ENCODE assay signal across 19 cellular contexts in genomic region chr12:19771858-19772257, GRCh38.
DNase-seq lines count a peak whose midpoint lies in the region; ATAC-seq and TF ChIP-seq lines count a peak whose summit lies in the region.
"Had no signal": no experiment of that assay in that cellular context is flagged by ENCODE, and none has a peak within 500 bp of the region (broad histone marks: within the 10 kb centered on the region; RNA-seq: fewer than 3 reads in every experiment).

No MANE protein-coding gene starts in this region.

- POLR2A ChIA-PET in AG04450 (lab: Yijun Ruan, JAX) = no interaction called here

- no peaks in the 10 kb centered on the region for H3K36me3 ChIP-seq in body of pancreas (replicated peaks in 1 of 2; ENCODE audit: insufficient read depth in 1 of 2, low read depth in 2 of 2)
- H3K36me3 ChIP-seq: upper lobe of right lung had no signal

- TF ChIP-seq CTCF in AG04450 (IDR thresholded peaks at IDR 0.05; ENCODE audit: low read depth, low read length) = no peak
- no peak for TF ChIP-seq CTCF in HFFc6 (IDR thresholded peaks at IDR 0.05)
- peak; percentile 10 for TF ChIP-seq CTCF in choroid plexus epithelial cell (conservative IDR thresholded peaks at IDR 0.05; ENCODE audit: low read depth, low read length)
- TF ChIP-seq CTCF in body of pancreas (IDR thresholded peaks at IDR 0.05) = no peak

- H3K9me3 ChIP-seq in AG04450 (ENCODE audit: control insufficient read depth, insufficient read depth, low read length) (peaks cover 6% of the 10 kb centered on the region; the same call in 1 of the 2 replicates), body of pancreas (no peaks in the 10 kb centered on the region)
- H3K9me3 ChIP-seq: upper lobe of right lung had no signal

- CTCF ChIA-PET in AG04450 (lab: Charles Lee) = interaction anchor here (1.1 to 2.0 kb wide), 3 partner anchors 10 to 33 kb away, joined by 3 to 12 read pairs (median 3); no protein-coding TSS in a partner anchor
- CTCF ChIA-PET in activated naive CD4-positive, alpha-beta T cell treated with anti-CD3 and anti-CD28 coated beads for 36 hours (lab: Charles Lee) = no interaction called here

- H3K27ac ChIP-seq in AG04450 (ENCODE audit: low read depth, low read length) (no peak overlapping the region), body of pancreas (no peak overlapping the region)
- H3K27ac ChIP-seq: SK-N-MC, upper lobe of right lung had no signal

- no peak overlapping the region for H3K4me3 ChIP-seq in AG04450 (ENCODE audit: low read depth, low read length)
- H3K4me3 ChIP-seq in choroid plexus epithelial cell (ENCODE audit: low read depth, low read length) = no peak overlapping the region
- no peak overlapping the region for H3K4me3 ChIP-seq in body of pancreas
- H3K4me3 ChIP-seq: SK-N-MC, upper lobe of right lung had no signal

- no peaks in the 10 kb centered on the region for H3K27me3 ChIP-seq in AG04450 (ENCODE audit: control insufficient read depth, insufficient read depth, low read length)
- H3K27me3 ChIP-seq in body of pancreas = no peaks in the 10 kb centered on the region
- H3K27me3 ChIP-seq: upper lobe of right lung had no signal

- WGBS in body of pancreas, 2 donors = 60 to 62% methylated on average over 2 of the region's 2 CpGs

- intact Hi-C loops in body of pancreas (cut with DNase I) = no loop called here
- intact Hi-C loops in activated naive CD4-positive, alpha-beta T cell treated with anti-CD3 and anti-CD28 coated beads for 36 hours (cut with micrococcal nuclease) = no loop called here

- H3K27ac Mint-ChIP-seq in HFFc6 = no peak overlapping the region
- no peak overlapping the region for H3K27ac Mint-ChIP-seq in activated naive CD4-positive, alpha-beta T cell treated with anti-CD3 and anti-CD28 coated beads for 36 hours
- H3K27ac Mint-ChIP-seq: activated CD8-positive, alpha-beta memory T cell treated with anti-CD3 and anti-CD28 coated beads, Interleukin-2, amount 10 ng/mL, durations not matched to agents 7 days and 5 days; activated naive CD4-positive, alpha-beta T cell treated with anti-CD3 and anti-CD28 coated beads, Interleukin-2, amount 50 U/mL, for 72 hours had no signal

- no peaks in the 10 kb centered on the region for H3K4me1 ChIP-seq in body of pancreas
- H3K4me1 ChIP-seq: upper lobe of right lung had no signal

- peaks cover 14% of the 10 kb centered on the region for H3K4me1 Mint-ChIP-seq in HFFc6 (ENCODE audit: low read depth)
- no peaks in the 10 kb centered on the region for H3K4me1 Mint-ChIP-seq in activated naive CD4-positive, alpha-beta T cell treated with anti-CD3 and anti-CD28 coated beads for 36 hours (ENCODE audit: low read depth)
- H3K4me1 Mint-ChIP-seq: activated CD8-positive, alpha-beta memory T cell treated with anti-CD3 and anti-CD28 coated beads, Interleukin-2, amount 10 ng/mL, durations not matched to agents 7 days and 5 days had no signal

- peaks cover 9% of the 10 kb centered on the region for H3K27me3 Mint-ChIP-seq in HFFc6 (ENCODE audit: insufficient read depth)
- peaks cover 2% of the 10 kb centered on the region for H3K27me3 Mint-ChIP-seq in activated naive CD4-positive, alpha-beta T cell treated with anti-CD3 and anti-CD28 coated beads for 36 hours (ENCODE audit: low read depth)

- no peak for TF ChIP-seq POLR2A in body of pancreas (IDR thresholded peaks at IDR 0.05)

- no peak overlapping the region for H3K4me3 Mint-ChIP-seq in HFFc6
- no peak overlapping the region for H3K4me3 Mint-ChIP-seq in activated naive CD4-positive, alpha-beta T cell treated with anti-CD3 and anti-CD28 coated beads for 36 hours
- H3K4me3 Mint-ChIP-seq: activated CD8-positive, alpha-beta memory T cell treated with anti-CD3 and anti-CD28 coated beads, Interleukin-2, amount 10 ng/mL, durations not matched to agents 7 days and 5 days had no signal

- ATAC-seq in body of pancreas = no peak
- ATAC-seq: activated CD8-positive, alpha-beta memory T cell treated with anti-CD3 and anti-CD28 coated beads, Interleukin-2, amount 10 ng/mL, durations not matched to agents 7 days and 5 days; activated naive CD4-positive, alpha-beta T cell treated with anti-CD3 and anti-CD28 coated beads, Interleukin-2, amount 50 U/mL, for 72 hours; upper lobe of right lung had no signal

- H3K36me3 Mint-ChIP-seq in HFFc6 (ENCODE audit: low read depth) = no peaks in the 10 kb centered on the region
- H3K36me3 Mint-ChIP-seq in activated naive CD4-positive, alpha-beta T cell treated with anti-CD3 and anti-CD28 coated beads for 36 hours (ENCODE audit: low read depth) = no peaks in the 10 kb centered on the region
- H3K36me3 Mint-ChIP-seq: activated CD8-positive, alpha-beta memory T cell treated with anti-CD3 and anti-CD28 coated beads, Interleukin-2, amount 10 ng/mL, durations not matched to agents 7 days and 5 days; activated naive CD4-positive, alpha-beta T cell treated with anti-CD3 and anti-CD28 coated beads, Interleukin-2, amount 50 U/mL, for 72 hours had no signal

- DNase-seq in AG04450 (ENCODE audit: low read depth, low spot score) (peak; percentile 36), HFFc6 (peak; percentile 37), choroid plexus epithelial cell (ENCODE audit: low read depth) (peak; percentile 80), islet precursor cell (peak; percentile 60), body of pancreas (no peak), mucosa of gallbladder (ENCODE audit: low spot score) (no peak)
- DNase-seq in activated CD8-positive, alpha-beta memory T cell treated with anti-CD3 and anti-CD28 coated beads, Interleukin-2, amount 50 U/mL, for 48 hours = no peak
- DNase-seq in activated naive CD4-positive, alpha-beta T cell treated with anti-CD3 and anti-CD28 coated beads for 36 hours = no peak
- DNase-seq: ACHN; activated CD8-positive, alpha-beta memory T cell treated with anti-CD3 and anti-CD28 coated beads, Interleukin-2, amount 10 ng/mL, durations not matched to agents 7 days and 5 days; DMS53; head of caudate nucleus; Kasumi-1; NCI-H2081; nucleus accumbens; stimulated activated CD8-positive, alpha-beta memory T cell treated with anti-CD3 and anti-CD28 coated beads, Interleukin-4, amount 100 ng/mL, for 48 hours; upper lobe of right lung had no signal

- H3K9me3 Mint-ChIP-seq in HFFc6 = no peaks in the 10 kb centered on the region
- peaks cover 10% of the 10 kb centered on the region for H3K9me3 Mint-ChIP-seq in activated naive CD4-positive, alpha-beta T cell treated with anti-CD3 and anti-CD28 coated beads for 36 hours

Comparison
In these comparisons a context has a peak if more than half of its experiments do, and no peak if none do; other contexts are left out.
1. DNase-seq: peak in AG04450 (single experiment), HFFc6 (single experiment), choroid plexus epithelial cell (single experiment) and islet precursor cell (single experiment); none in body of pancreas (0 of 4), activated CD8-positive, alpha-beta memory T cell treated with anti-CD3 and anti-CD28 coated beads, Interleukin-2, amount 50 U/mL, for 48 hours (single experiment), activated naive CD4-positive, alpha-beta T cell treated with anti-CD3 and anti-CD28 coated beads for 36 hours (single experiment) and mucosa of gallbladder (single experiment).